ENCODE assay signal across 8 cellular contexts in genomic region chr10:73743905-73744689, GRCh38. TPM values are rescaled to one million over a fixed set of nuclear protein-coding genes. Genes with fewer than 3 reads are reported as not detected.
DNase-seq lines count a peak whose midpoint lies in the region; ATAC-seq and TF ChIP-seq lines count a peak whose summit lies in the region.

TSS of gene SEC24C (plus strand) at chr10:73744372. CDS start at chr10:73746833, 2,461 bp downstream.

- H3K9me3 ChIP-seq in A673 (ENCODE audit: low read depth, low read length, poor library complexity, severe bottlenecking) (no peaks in the 10 kb centered on the region), WERI-Rb-1 (ENCODE audit: severe bottlenecking) (no peaks in the 10 kb centered on the region), mammary epithelial cell (replicated peaks; ENCODE audit: insufficient read depth, low read length) (no peaks in the 10 kb centered on the region), iPS-20b (ENCODE audit: insufficient read depth, low read depth, low read length) (no peaks in the 10 kb centered on the region)

- ATAC-seq in GM18870 (IDR thresholded peaks at IDR 0.05; ENCODE audit: unreplicated experiment), result peak; percentile 78
- ATAC-seq in HG03135 (IDR thresholded peaks at IDR 0.05; ENCODE audit: unreplicated experiment), result peak; percentile 77

- H3K4me1 ChIP-seq in A673 (ENCODE audit: insufficient read depth, low read length, poor library complexity, severe bottlenecking) (peaks cover 6% of the 10 kb centered on the region), mammary epithelial cell (ENCODE audit: insufficient read depth, low read length) (peaks cover 6% of the 10 kb centered on the region), iPS-20b (ENCODE audit: insufficient read depth, low read length) (peaks cover 16% of the 10 kb centered on the region; the same call in 1 of the 2 replicates)

- dilution Hi-C loops in mammary epithelial cell (cut with HindIII; ENCODE audit: low sequenced_read_pairs), result no loop called here

- DNase-seq in A673 (ENCODE audit: low spot score), result peak; percentile 98
- peak; percentile 94 for DNase-seq in NCI-H2227 (lab: John Stamatoyannopoulos, UW; ENCODE audit: unreplicated experiment)
- DNase-seq in WERI-Rb-1, result peak; percentile 96
- DNase-seq in mammary epithelial cell, result peak; percentile 94

- no peaks in the 10 kb centered on the region for H4K20me1 ChIP-seq in mammary epithelial cell (ENCODE audit: insufficient read depth, low read length)

- BruUV-seq in A673 (replicated peaks; lab: Mats Ljungman, UMichigan) (no TSS peak), mammary epithelial cell (replicated peaks; lab: Mats Ljungman, UMichigan) (TSS peak; percentile 90)

- 2% methylated on average over 33 of the region's 37 CpGs for WGBS in mammary epithelial cell (ENCODE audit: low coverage, missing lambda C conversion rate)

- peak within 1 kb of the TSS; percentile 81 for H3K4me2 ChIP-seq in mammary epithelial cell (ENCODE audit: insufficient read depth, low read depth, low read length)

- peak within 1 kb of the TSS; percentile 95 for H3K9ac ChIP-seq in mammary epithelial cell (ENCODE audit: insufficient read depth, low read length)
- H3K9ac ChIP-seq in iPS-20b (ENCODE audit: low read depth, low read length), result peak within 1 kb of the TSS; percentile 96

- intact Hi-C loops in A673 (cut with micrococcal nuclease; ENCODE audit: unreplicated experiment) (no loop called here), mammary epithelial cell (cut with micrococcal nuclease) (loop anchor here (1.0 to 2.0 kb wide), 5 partner anchors 14 to 67 kb away; partner anchors contain the start of genes NDST2 and ZSWIM8)

- H3K4me3 ChIP-seq in A673 (ENCODE audit: low read depth, low read length, poor library complexity, severe bottlenecking) (peak within 1 kb of the TSS; percentile 79), WERI-Rb-1 (ENCODE audit: low read depth, low read length) (peak within 1 kb of the TSS; percentile 84), mammary epithelial cell (replicated peaks in 1 of 3; ENCODE audit: insufficient read depth in 1 of 3, low read depth in 2 of 3, low read length in 3 of 3) (peak within 1 kb of the TSS; percentile 75 to 91 (median 83)), iPS-20b (ENCODE audit: low read length) (peak within 1 kb of the TSS; percentile 87), skin epidermis (peak within 1 kb of the TSS; percentile 68 to 98 (median 86))

- H3K27ac ChIP-seq in A673 (ENCODE audit: low read depth, low read length, poor library complexity, severe bottlenecking), result peak within 1 kb of the TSS; percentile 93
- peak within 1 kb of the TSS; percentile 90 for H3K27ac ChIP-seq in WERI-Rb-1
- H3K27ac ChIP-seq in mammary epithelial cell (ENCODE audit: insufficient read depth, low read depth, low read length), result peak within 1 kb of the TSS; percentile 86
- peak within 1 kb of the TSS; percentile 74 for H3K27ac ChIP-seq in iPS-20b (ENCODE audit: low read length)
- peak within 1 kb of the TSS; percentile 58 to 96 (median 90) for H3K27ac ChIP-seq in skin epidermis

- H3K79me2 ChIP-seq in mammary epithelial cell (ENCODE audit: insufficient read depth, low read length), result peaks cover 56% of the 10 kb centered on the region

- H2AFZ ChIP-seq in mammary epithelial cell (ENCODE audit: low read depth, low read length), result peak within 1 kb of the TSS; percentile 89

- TF ChIP-seq CTCF in A673 (conservative IDR thresholded peaks at IDR 0.05; ENCODE audit: low read depth, low read length), result no peak
- TF ChIP-seq CTCF in WERI-Rb-1 (IDR thresholded peaks at IDR 0.05; ENCODE audit: low read depth, low read length), result no peak
- no peak for TF ChIP-seq CTCF in mammary epithelial cell (conservative IDR thresholded peaks at IDR 0.05 in 1 of 2, IDR thresholded peaks at IDR 0.05 in 1 of 2; ENCODE audit: extremely low read depth in 1 of 2, insufficient read depth in 1 of 2, low read depth in 1 of 2, low read length in 2 of 2)

- H3K27me3 ChIP-seq in A673 (replicated peaks; ENCODE audit: insufficient read depth, low read depth, low read length, poor library complexity), result no peaks in the 10 kb centered on the region
- H3K27me3 ChIP-seq in WERI-Rb-1 (ENCODE audit: insufficient read depth, low read depth, severe bottlenecking), result no peaks in the 10 kb centered on the region
- no peaks in the 10 kb centered on the region for H3K27me3 ChIP-seq in mammary epithelial cell (ENCODE audit: insufficient read depth, low read length)
- no peaks in the 10 kb centered on the region for H3K27me3 ChIP-seq in iPS-20b (ENCODE audit: insufficient read depth, low read length)

- H3K36me3 ChIP-seq in A673 (ENCODE audit: insufficient read depth, low read length, poor library complexity, severe bottlenecking) (peaks cover 12% of the 10 kb centered on the region), WERI-Rb-1 (peaks cover 33% of the 10 kb centered on the region), mammary epithelial cell (ENCODE audit: insufficient read depth, low read length) (peaks cover 3% of the 10 kb centered on the region), iPS-20b (ENCODE audit: insufficient read depth, low read depth, low read length) (peaks cover 13% of the 10 kb centered on the region)

- CTCF ChIA-PET in A673 (lab: Charles Lee), result no interaction called here
- CTCF ChIA-PET in mammary epithelial cell (lab: Charles Lee; ENCODE audit: low non-redundant PET), result no interaction called here

- POLR2A ChIA-PET in A673 (lab: Charles Lee; ENCODE audit: low non-redundant PET), result interaction anchor here (0.5 to 0.6 kb wide), 2 partner anchors 491 to 570 kb away, joined by 3 to 6 read pairs; no protein-coding TSS in a partner anchor

- in situ Hi-C loops in mammary epithelial cell (cut with MboI; ENCODE audit: low sequenced_read_pairs in 2 of 2), result no loop called here

RNA-seq across cellular contexts. Expression of gene SEC24C, which starts in this region (rescaled TPM):
- 71.2 and 74.9 TPM in 2 replicates for total RNA-seq in A673 (2021)
- 10 to 100 TPM; 48.0 to 68.0 TPM for total RNA-seq in mammary epithelial cell
- polyA plus RNA-seq in mammary epithelial cell, result 62.6 TPM
- 134 TPM for polyA minus RNA-seq in mammary epithelial cell

Comparison
In these comparisons a context has a peak if more than half of its experiments do, and no peak if none do; other contexts are left out.
1. Peak in every context shown above with its lines: DNase-seq, ATAC-seq, H3K4me3 ChIP-seq and H3K27ac ChIP-seq.